In the genomic region with DNA sequence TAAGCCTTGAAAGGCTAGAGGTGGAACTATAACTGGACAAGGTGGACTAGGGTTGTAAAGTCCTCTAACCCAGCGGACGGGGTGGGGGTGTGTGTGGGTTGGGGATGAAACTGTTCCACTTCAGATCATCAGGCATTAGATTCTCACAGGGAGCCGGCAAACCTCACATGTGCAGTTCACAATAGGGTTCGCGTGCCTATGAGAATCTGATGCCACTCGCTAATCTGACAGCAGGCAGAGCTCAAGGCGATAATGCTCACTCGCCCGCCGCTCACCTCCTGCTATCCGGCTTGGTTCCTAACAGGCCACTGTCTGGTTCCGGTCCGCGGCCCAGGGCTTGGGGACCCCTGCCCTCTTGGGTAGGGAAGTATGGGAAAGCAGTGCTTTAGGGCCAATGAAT, we compare ENCODE assay signal across 8 cellular contexts. TPM values are rescaled to one million over a fixed set of nuclear protein-coding genes. Genes with fewer than 3 reads are reported as not detected.
DNase-seq lines count a peak whose midpoint lies in the region; ATAC-seq and TF ChIP-seq lines count a peak whose summit lies in the region.

No MANE protein-coding gene starts in this region.

- intact Hi-C loops in left ventricle myocardium inferior (cut with micrococcal nuclease) (no loop called here), spleen (cut with DNase I; ENCODE audit: low total_unique reads) (no loop called here)

- TF ChIP-seq POLR2A in spleen (IDR thresholded peaks at IDR 0.05), result no peak

- H3K27ac ChIP-seq in left ventricle myocardium inferior (replicated peaks) (peak overlapping the region; percentile 87), spleen (peak overlapping the region; percentile 62 to 93 (median 88))

- ATAC-seq in HG02840 (IDR thresholded peaks at IDR 0.05; ENCODE audit: low FRiP score, unreplicated experiment) (no peak), GM21447 (IDR thresholded peaks at IDR 0.05; ENCODE audit: unreplicated experiment) (no peak)

- peak overlapping the region; percentile 98 for H3K27ac Mint-ChIP-seq in activated T-cell treated with anti-CD3 and anti-CD28 coated beads, Interleukin-2, amount 50 U/mL, for 24 hours

- H3K4me3 Mint-ChIP-seq in activated T-cell treated with anti-CD3 and anti-CD28 coated beads, Interleukin-2, amount 50 U/mL, for 24 hours, result peak overlapping the region; percentile 93

- H3K27me3 ChIP-seq in left ventricle myocardium inferior (ENCODE audit: low read depth) (no peaks in the 10 kb centered on the region), spleen (replicated peaks in 1 of 7) (no peaks in the 10 kb centered on the region)

- WGBS in spleen, 5 donors, result 32 to 75% (median 47%) methylated on average over 12 to 14 of the region's 14 CpGs

- peaks cover 52% of the 10 kb centered on the region for H3K4me1 ChIP-seq in left ventricle myocardium inferior
- H3K4me1 ChIP-seq in spleen, result peaks cover 18 to 81% (median 53%) of the 10 kb centered on the region in 6 donors

- H3K4me3 ChIP-seq in left ventricle myocardium inferior, result peak overlapping the region; percentile 92
- H3K4me3 ChIP-seq in spleen, result peak overlapping the region; percentile 87 to 96 (median 90)

- DNase-seq in Caki2 (ENCODE audit: low read depth), result peak; percentile 18
- DNase-seq in LHCN-M2 (ENCODE audit: low read depth), result peak; percentile 5
- DNase-seq in activated T-cell treated with anti-CD3 and anti-CD28 coated beads, Interleukin-2, amount 50 U/mL, for 24 hours, result peak; percentile 50
- no peak for DNase-seq in left ventricle myocardium inferior
- DNase-seq in spleen, result peak; percentile 82
- DNase-seq in NCI-H2029 treated with DMSO at 0.1 percent for 48 hours (lab: John Stamatoyannopoulos, UW), result no peak

- peaks cover 54% of the 10 kb centered on the region for H3K36me3 ChIP-seq in left ventricle myocardium inferior
- H3K36me3 ChIP-seq in spleen, result peaks cover 0 to 56% (median 26%) of the 10 kb centered on the region in 6 donors

- H3K9me3 ChIP-seq in left ventricle myocardium inferior (replicated peaks) (no peaks in the 10 kb centered on the region), spleen (no peaks in the 10 kb centered on the region)

- in situ Hi-C loops in Caki2 (cut with HindIII; ENCODE audit: low pct_unique_long_range_greater_than_20kb, low sequenced_read_pairs), result no loop called here

- H3K9me3 Mint-ChIP-seq in activated T-cell treated with anti-CD3 and anti-CD28 coated beads, Interleukin-2, amount 50 U/mL, for 24 hours, result no peaks in the 10 kb centered on the region

- TF ChIP-seq CTCF in left ventricle myocardium inferior (IDR thresholded peaks at IDR 0.05; ENCODE audit: borderline replicate concordance) (no peak), spleen (IDR thresholded peaks at IDR 0.05 in 8 of 11, conservative IDR thresholded peaks at IDR 0.05 in 3 of 11) (no peak)

- H3K36me3 Mint-ChIP-seq in activated T-cell treated with anti-CD3 and anti-CD28 coated beads, Interleukin-2, amount 50 U/mL, for 24 hours (ENCODE audit: low read depth), result peaks cover 95% of the 10 kb centered on the region

- H3K4me1 Mint-ChIP-seq in activated T-cell treated with anti-CD3 and anti-CD28 coated beads, Interleukin-2, amount 50 U/mL, for 24 hours (ENCODE audit: low read depth), result peaks cover 65% of the 10 kb centered on the region

- no peaks in the 10 kb centered on the region for H3K27me3 Mint-ChIP-seq in activated T-cell treated with anti-CD3 and anti-CD28 coated beads, Interleukin-2, amount 50 U/mL, for 24 hours

RNA-seq across cellular contexts. Expression of a gene that starts 1.0 kb away (rescaled TPM):
- 31.4 and 33.6 TPM in 2 replicates for total RNA-seq in Caki2 (2014; rRNA removed; shearing (Covaris generic); ENCODE audit: low replicate concordance)
- total RNA-seq in LHCN-M2 (2014; rRNA removed) (74.7 and 75.7 TPM in 2 replicates), left ventricle myocardium inferior (8.3 TPM), spleen (10 to 100 TPM; 17.2 to 29.6 (median 19.3) TPM)
- polyA plus RNA-seq in LHCN-M2 (2012), result 51.8 TPM
- polyA plus RNA-seq in spleen, result 1 to 10 TPM; 2.6 to 5.9 (median 3.6) TPM

RNA-seq across cellular contexts. Expression of a gene that starts 42.6 kb away (rescaled TPM):
- total RNA-seq in Caki2 (2014; rRNA removed; shearing (Covaris generic); ENCODE audit: low replicate concordance), result 10.8 and 11.0 TPM in 2 replicates
- total RNA-seq in LHCN-M2 (2014; rRNA removed) (34.9 and 36.3 TPM in 2 replicates), left ventricle myocardium inferior (11.0 TPM), spleen (10 to 100 TPM; 17.5 to 26.4 (median 24.8) TPM)
- 9.0 TPM for polyA plus RNA-seq in LHCN-M2 (2012)
- 1 to 10 TPM; 5.9 to 8.6 (median 6.6) TPM for polyA plus RNA-seq in spleen

Comparison
In these comparisons a context has a peak if more than half of its experiments do, and no peak if none do; other contexts are left out.
1. DNase-seq: peak in Caki2 (single experiment), LHCN-M2 (single experiment), activated T-cell treated with anti-CD3 and anti-CD28 coated beads, Interleukin-2, amount 50 U/mL, for 24 hours (single experiment) and spleen (single experiment); none in left ventricle myocardium inferior (single experiment) and NCI-H2029 treated with DMSO at 0.1 percent for 48 hours (single experiment).